Comparison of ENCODE assay signal across 9 cellular contexts in genomic region chr14:26595922-26596721, GRCh38. TPM values are rescaled to one million over a fixed set of nuclear protein-coding genes. Genes with fewer than 3 reads are reported as not detected.
DNase-seq lines count a peak whose midpoint lies in the region; ATAC-seq and TF ChIP-seq lines count a peak whose summit lies in the region.
"Had no signal": no experiment of that assay in that cellular context is flagged by ENCODE, and none has a peak within 500 bp of the region (broad histone marks: within the 10 kb centered on the region; RNA-seq: fewer than 3 reads in every experiment).

No MANE protein-coding gene starts in this region.

- no peak overlapping the region for H3K23ac ChIP-seq in mesendoderm (ENCODE audit: low read length)

- peak overlapping the region; percentile 36 for H3K9ac ChIP-seq in mesendoderm (ENCODE audit: low read length)

- no peak for DNase-seq in activated CD4-positive, alpha-beta T cell treated with anti-CD3 and anti-CD28 coated beads for 36 hours
- DNase-seq in activated CD4-positive, alpha-beta T cell treated with anti-CD3 and anti-CD28 coated beads, Interleukin-2, amount 50 U/mL, for 4 hours: no peak
- DNase-seq in brain microvascular endothelial cell (no peak), mesendoderm (peak; percentile 6), type B pancreatic cell (ENCODE audit: extremely low spot score, unreplicated experiment) (no peak), D341Med (ENCODE audit: low spot score) (no peak), kidney tubule cell (ENCODE audit: low spot score) (no peak)
- DNase-seq: NCI-H2029 had no signal

- TF ChIP-seq CTCF in brain microvascular endothelial cell (IDR thresholded peaks at IDR 0.05; ENCODE audit: low read depth, low read length, missing control alignments) (no peak), type B pancreatic cell (conservative IDR thresholded peaks at IDR 0.05) (no peak)

- H3K27ac Mint-ChIP-seq in activated CD4-positive, alpha-beta T cell treated with anti-CD3 and anti-CD28 coated beads for 36 hours: no peak overlapping the region
- peak overlapping the region; percentile 67 for H3K27ac Mint-ChIP-seq in type B pancreatic cell

- no peaks in the 10 kb centered on the region for H3K4me1 Mint-ChIP-seq in activated CD4-positive, alpha-beta T cell treated with anti-CD3 and anti-CD28 coated beads for 36 hours
- H3K4me1 Mint-ChIP-seq in type B pancreatic cell (ENCODE audit: unreplicated experiment): peaks cover 3% of the 10 kb centered on the region

- CTCF ChIA-PET in activated CD4-positive, alpha-beta T cell treated with anti-CD3 and anti-CD28 coated beads for 36 hours (lab: Charles Lee): interaction anchor here (1.5 kb wide), 1 partner anchor 10 kb away, joined by 3 read pairs; no protein-coding TSS in a partner anchor

- H3K4me1 ChIP-seq in mesendoderm (ENCODE audit: control insufficient read depth, low read depth, low read length): no peaks in the 10 kb centered on the region

- peak overlapping the region; percentile 41 for H3K4me3 Mint-ChIP-seq in activated CD4-positive, alpha-beta T cell treated with anti-CD3 and anti-CD28 coated beads for 36 hours
- H3K4me3 Mint-ChIP-seq in type B pancreatic cell: peak overlapping the region; percentile 97

- H3K36me3 Mint-ChIP-seq in activated CD4-positive, alpha-beta T cell treated with anti-CD3 and anti-CD28 coated beads for 36 hours (ENCODE audit: low read depth): peaks cover 1% of the 10 kb centered on the region
- peaks cover 5% of the 10 kb centered on the region for H3K36me3 Mint-ChIP-seq in type B pancreatic cell

- peak overlapping the region; percentile 88 for H3K4me2 ChIP-seq in mesendoderm (ENCODE audit: low read length)

- no peak for ATAC-seq in activated CD4-positive, alpha-beta T cell treated with anti-CD3 and anti-CD28 coated beads for 36 hours
- ATAC-seq in GM18511 (IDR thresholded peaks at IDR 0.05; ENCODE audit: unreplicated experiment): no peak

- no peaks in the 10 kb centered on the region for H3K36me3 ChIP-seq in brain microvascular endothelial cell (replicated peaks)
- no peaks in the 10 kb centered on the region for H3K36me3 ChIP-seq in mesendoderm (ENCODE audit: control insufficient read depth, insufficient read depth, low read length)

- no peak overlapping the region for H2BK5ac ChIP-seq in mesendoderm (ENCODE audit: low read length)

- no peak overlapping the region for H3K4ac ChIP-seq in mesendoderm (ENCODE audit: low read depth, low read length)

- H3K27me3 ChIP-seq in brain microvascular endothelial cell (replicated peaks) (peaks cover 4% of the 10 kb centered on the region), mesendoderm (ENCODE audit: insufficient read depth, low read length, poor library complexity) (no peaks in the 10 kb centered on the region)

- WGBS in mesendoderm (ENCODE audit: extremely low coverage, insufficient coverage, low lambda C conversion rate): no CpG with 5 or more reads among the region's 15 CpGs

- no peak overlapping the region for H4K8ac ChIP-seq in mesendoderm (ENCODE audit: low read depth, low read length)

- H3K27ac ChIP-seq in brain microvascular endothelial cell (no peak overlapping the region), mesendoderm (ENCODE audit: low read depth, low read length) (no peak overlapping the region)

- H3K79me2 ChIP-seq in mesendoderm (ENCODE audit: control insufficient read depth, insufficient read depth, low read length): no peaks in the 10 kb centered on the region

- intact Hi-C loops in activated CD4-positive, alpha-beta T cell treated with anti-CD3 and anti-CD28 coated beads for 36 hours (cut with DNase I, micrococcal nuclease): no loop called here

- H4K5ac ChIP-seq in mesendoderm (ENCODE audit: low read length): no peak overlapping the region

- in situ Hi-C loops in brain microvascular endothelial cell (cut with HindIII; ENCODE audit: low pct_ligation_motif_present, low sequenced_read_pairs): no loop called here

- H2BK120ac ChIP-seq in mesendoderm (ENCODE audit: low read depth, low read length): no peak overlapping the region

- H3K56ac ChIP-seq in mesendoderm (ENCODE audit: low read length): peak overlapping the region; percentile 6

- peaks cover 31% of the 10 kb centered on the region for H3K27me3 Mint-ChIP-seq in activated CD4-positive, alpha-beta T cell treated with anti-CD3 and anti-CD28 coated beads for 36 hours
- peaks cover 45% of the 10 kb centered on the region for H3K27me3 Mint-ChIP-seq in type B pancreatic cell

- H2BK15ac ChIP-seq in mesendoderm (replicated peaks; ENCODE audit: low read depth): no peak overlapping the region

- peak overlapping the region; percentile 82 for H3K18ac ChIP-seq in mesendoderm (ENCODE audit: low read length)

- H3K79me1 ChIP-seq in mesendoderm (ENCODE audit: low read length): no peaks in the 10 kb centered on the region

- H3K4me3 ChIP-seq in brain microvascular endothelial cell (ENCODE audit: low read depth, low read length): peak overlapping the region; percentile 69
- H3K4me3 ChIP-seq in mesendoderm (ENCODE audit: low read length): peak overlapping the region; percentile 16

- H3K9me3 Mint-ChIP-seq in activated CD4-positive, alpha-beta T cell treated with anti-CD3 and anti-CD28 coated beads for 36 hours (ENCODE audit: low read depth): no peaks in the 10 kb centered on the region
- no peaks in the 10 kb centered on the region for H3K9me3 Mint-ChIP-seq in type B pancreatic cell

- no peak overlapping the region for H2AK5ac ChIP-seq in mesendoderm (ENCODE audit: low read length)

- POLR2A ChIA-PET in activated CD4-positive, alpha-beta T cell treated with anti-CD3 and anti-CD28 coated beads for 36 hours (lab: Charles Lee): no interaction called here

RNA-seq across cellular contexts. Expression of gene NOVA1, which starts 1.7 kb away (rescaled TPM):
- under 1 TPM; 0.23 to 0.35 TPM for total RNA-seq in activated CD4-positive, alpha-beta T cell treated with anti-CD3 and anti-CD28 coated beads for 36 hours
- polyA plus RNA-seq in mesendoderm (2013, experiment 1 of 2): 9.3 TPM
- polyA plus RNA-seq in mesendoderm (2013, experiment 2 of 2): 9.5 TPM
- 8.8 and 22.6 TPM in 2 replicates for total RNA-seq in type B pancreatic cell (ENCODE audit: low replicate concordance)
